In the genomic region with DNA sequence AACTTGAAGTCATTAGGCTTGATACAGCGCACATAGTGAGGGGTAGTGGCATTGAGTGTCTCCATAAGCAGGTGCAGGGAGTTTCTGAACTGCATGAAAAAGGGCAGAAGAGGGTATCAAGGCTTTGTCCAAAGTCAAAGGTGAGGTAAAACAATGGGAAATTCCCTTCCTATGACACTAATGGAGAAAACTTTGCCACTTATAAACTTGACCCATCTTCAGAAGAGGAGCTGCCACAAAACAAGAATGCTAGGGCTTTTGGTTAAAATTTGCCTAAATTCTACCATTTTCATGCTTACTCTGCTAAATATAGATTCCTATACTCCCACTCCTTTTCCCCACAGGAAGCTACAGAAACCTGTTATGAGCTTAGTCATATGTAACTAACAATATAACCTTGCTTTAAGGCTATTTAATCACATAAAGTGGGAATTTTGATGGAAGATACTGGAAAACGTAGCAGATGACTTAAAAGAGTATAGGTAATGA, we compare ENCODE assay signal across 11 cellular contexts.
DNase-seq lines count a peak whose midpoint lies in the region; ATAC-seq and TF ChIP-seq lines count a peak whose summit lies in the region.
"Had no signal": no experiment of that assay in that cellular context is flagged by ENCODE, and none has a peak within 500 bp of the region (broad histone marks: within the 10 kb centered on the region; RNA-seq: fewer than 3 reads in every experiment).

No MANE protein-coding gene starts in this region.

- H3K4me1 Mint-ChIP-seq in activated T-helper 2 cell treated with anti-CD3 and anti-CD28 coated beads, Interferon-gamma antibody, Interleukin-2, Interleukin-4, amounts not matched to agents 10 μg/mL and 5 μg/mL and 100 μg/mL, durations not matched to agents 14 hours and 24 hours and 36 hours (ENCODE audit: low read depth), result peaks cover 23% of the 10 kb centered on the region

- H3K4me3 Mint-ChIP-seq in activated T-helper 2 cell treated with anti-CD3 and anti-CD28 coated beads, Interferon-gamma antibody, Interleukin-2, Interleukin-4, amounts not matched to agents 10 μg/mL and 5 μg/mL and 100 μg/mL, durations not matched to agents 14 hours and 24 hours and 36 hours (ENCODE audit: low read depth), result no peak overlapping the region
- H3K4me3 Mint-ChIP-seq: activated CD8-positive, alpha-beta memory T cell treated with anti-CD3 and anti-CD28 coated beads, Interleukin-2, amount 10 ng/mL, durations not matched to agents 7 days and 5 days had no signal

- no peaks in the 10 kb centered on the region for H3K27me3 ChIP-seq in prostate gland (replicated peaks; ENCODE audit: insufficient read depth)

- no peak for TF ChIP-seq POLR2A in prostate gland (IDR thresholded peaks at IDR 0.05)

- intact Hi-C loops in activated T-helper 2 cell treated with anti-CD3 and anti-CD28 coated beads, Interferon-gamma antibody, Interleukin-2, Interleukin-4, amounts not matched to agents 10 μg/mL and 5 μg/mL and 100 μg/mL, durations not matched to agents 14 hours and 24 hours and 36 hours (cut with micrococcal nuclease), result no loop called here
- intact Hi-C loops in prostate gland (cut with DNase I), result no loop called here

- peaks cover 43% of the 10 kb centered on the region for H3K36me3 Mint-ChIP-seq in activated T-helper 2 cell treated with anti-CD3 and anti-CD28 coated beads, Interferon-gamma antibody, Interleukin-2, Interleukin-4, amounts not matched to agents 10 μg/mL and 5 μg/mL and 100 μg/mL, durations not matched to agents 14 hours and 24 hours and 36 hours (ENCODE audit: low read depth)

- DNase-seq in ELR (ENCODE audit: low read depth) (peak; percentile 3), SK-N-DZ (ENCODE audit: low spot score) (no peak), prostate gland (ENCODE audit: low spot score) (no peak), HuH-7.5 (ENCODE audit: low spot score) (no peak)
- DNase-seq in activated T-helper 2 cell treated with anti-CD3 and anti-CD28 coated beads, Interferon-gamma antibody, Interleukin-2, Interleukin-4, amounts not matched to agents 10 μg/mL and 5 μg/mL and 100 μg/mL, durations not matched to agents 14 hours and 24 hours and 36 hours (ENCODE audit: low spot score), result no peak
- DNase-seq: activated CD8-positive, alpha-beta memory T cell treated with anti-CD3 and anti-CD28 coated beads, Interleukin-2, amount 10 ng/mL, durations not matched to agents 7 days and 5 days; hypothalamus; naive thymus-derived CD4-positive, alpha-beta T cell had no signal

- TF ChIP-seq CTCF in prostate gland (IDR thresholded peaks at IDR 0.05), result no peak

- ATAC-seq in GM19351 (IDR thresholded peaks at IDR 0.05; ENCODE audit: unreplicated experiment) (peak; percentile 32), HG02938 (IDR thresholded peaks at IDR 0.05; ENCODE audit: unreplicated experiment) (peak; percentile 36), GM18519 (IDR thresholded peaks at IDR 0.05; ENCODE audit: low FRiP score, unreplicated experiment) (no peak)
- ATAC-seq: activated CD8-positive, alpha-beta memory T cell treated with anti-CD3 and anti-CD28 coated beads, Interleukin-2, amount 10 ng/mL, durations not matched to agents 7 days and 5 days; naive thymus-derived CD4-positive, alpha-beta T cell had no signal

- H3K4me3 ChIP-seq in prostate gland, result no peak overlapping the region

- H3K9me3 Mint-ChIP-seq in activated T-helper 2 cell treated with anti-CD3 and anti-CD28 coated beads, Interferon-gamma antibody, Interleukin-2, Interleukin-4, amounts not matched to agents 10 μg/mL and 5 μg/mL and 100 μg/mL, durations not matched to agents 14 hours and 24 hours and 36 hours, result no peaks in the 10 kb centered on the region
- H3K9me3 Mint-ChIP-seq: naive thymus-derived CD4-positive, alpha-beta T cell had no signal

- H3K27ac Mint-ChIP-seq in activated T-helper 2 cell treated with anti-CD3 and anti-CD28 coated beads, Interferon-gamma antibody, Interleukin-2, Interleukin-4, amounts not matched to agents 10 μg/mL and 5 μg/mL and 100 μg/mL, durations not matched to agents 14 hours and 24 hours and 36 hours, result peak overlapping the region; percentile 12
- H3K27ac Mint-ChIP-seq: activated CD8-positive, alpha-beta memory T cell treated with anti-CD3 and anti-CD28 coated beads, Interleukin-2, amount 10 ng/mL, durations not matched to agents 7 days and 5 days had no signal

- WGBS in prostate gland, result 94% methylated on average over 2 of the region's 2 CpGs

- no peaks in the 10 kb centered on the region for H3K4me1 ChIP-seq in prostate gland (replicated peaks)

- H3K27ac ChIP-seq in prostate gland, result no peak overlapping the region

- no peaks in the 10 kb centered on the region for H3K9me3 ChIP-seq in prostate gland

- H3K27me3 Mint-ChIP-seq in activated T-helper 2 cell treated with anti-CD3 and anti-CD28 coated beads, Interferon-gamma antibody, Interleukin-2, Interleukin-4, amounts not matched to agents 10 μg/mL and 5 μg/mL and 100 μg/mL, durations not matched to agents 14 hours and 24 hours and 36 hours (ENCODE audit: low read depth), result no peaks in the 10 kb centered on the region
- H3K27me3 Mint-ChIP-seq: activated CD8-positive, alpha-beta memory T cell treated with anti-CD3 and anti-CD28 coated beads, Interleukin-2, amount 10 ng/mL, durations not matched to agents 7 days and 5 days; naive thymus-derived CD4-positive, alpha-beta T cell had no signal

- H3K36me3 ChIP-seq in prostate gland, result no peaks in the 10 kb centered on the region
